ENCODE assay signal across 11 cellular contexts in the genomic region with DNA sequence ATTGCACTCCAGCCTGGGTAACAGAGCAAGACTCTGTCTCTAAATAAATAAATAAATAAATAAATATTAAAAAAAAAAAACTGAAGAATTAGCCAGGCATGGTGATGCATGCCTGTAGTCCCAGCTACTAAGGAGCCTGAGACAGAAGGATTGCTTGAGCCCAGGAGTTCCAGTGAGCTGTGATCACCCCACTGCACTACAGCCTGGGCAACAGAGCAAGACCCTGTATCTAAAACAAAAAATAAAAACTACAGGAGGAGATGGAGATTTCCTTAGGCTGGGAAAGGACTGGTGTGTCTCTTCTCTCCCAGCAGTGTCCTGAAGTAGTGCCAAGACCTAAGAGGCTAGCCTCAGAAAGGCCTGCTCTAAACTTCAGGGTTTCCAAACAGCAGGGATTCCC. TPM values are rescaled to one million over a fixed set of nuclear protein-coding genes. Genes with fewer than 3 reads are reported as not detected.
DNase-seq lines count a peak whose midpoint lies in the region; ATAC-seq, FAIRE-seq and TF ChIP-seq lines count a peak whose summit lies in the region.
"Had no signal": no experiment of that assay in that cellular context is flagged by ENCODE, and none has a peak within 500 bp of the region (broad histone marks: within the 10 kb centered on the region; RNA-seq: fewer than 3 reads in every experiment).

No MANE protein-coding gene starts in this region.

- H3K4me2 ChIP-seq in HepG2 (ENCODE audit: low read depth, low read length): no peak overlapping the region; the same call in 1 of the 2 replicates
- no peak overlapping the region for H3K4me2 ChIP-seq in skeletal muscle satellite cell (ENCODE audit: low read length)

- H3K79me2 ChIP-seq in HepG2 (ENCODE audit: insufficient read depth, low read length): no peaks in the 10 kb centered on the region

- intact Hi-C loops in HepG2 (cut with micrococcal nuclease; ENCODE audit: unreplicated experiment): loop anchor here (1.0 to 5.0 kb wide), 3 partner anchors 73 to 422 kb away; no protein-coding TSS in a partner anchor

- ATAC-seq in HepG2 (no peak), HG02981 (IDR thresholded peaks at IDR 0.05; ENCODE audit: unreplicated experiment) (no peak), GM19023 (IDR thresholded peaks at IDR 0.05; ENCODE audit: unreplicated experiment) (no peak)

- H3K27ac ChIP-seq in HEK293 (ENCODE audit: extremely low read depth, low read depth, low read length) (no peak overlapping the region), HepG2 (ENCODE audit: extremely low read length, insufficient read depth, low read length) (no peak overlapping the region)

- DNase-seq in astrocyte of the spinal cord (ENCODE audit: low read depth, low spot score) (peak; percentile 25), HepG2 (ENCODE audit: low spot score) (no peak), AG08396 (ENCODE audit: low spot score) (no peak)
- DNase-seq in activated naive CD4-positive, alpha-beta T cell (lab: John Stamatoyannopoulos, UW): no peak
- DNase-seq: NCI-H1105, Right ventricle myocardium superior had no signal

- H3K9me3 ChIP-seq in HEK293 (ENCODE audit: control insufficient read depth, insufficient read depth, low read depth, low read length) (no peaks in the 10 kb centered on the region), HepG2 (ENCODE audit: low read length) (no peaks in the 10 kb centered on the region), skeletal muscle satellite cell (replicated peaks; ENCODE audit: low read length) (no peaks in the 10 kb centered on the region)

- no peaks in the 10 kb centered on the region for H3K27me3 ChIP-seq in HepG2 (ENCODE audit: control insufficient read depth in 1 of 2, insufficient read depth in 2 of 2, low read length in 2 of 2)
- H3K27me3 ChIP-seq in skeletal muscle satellite cell (ENCODE audit: control insufficient read depth, insufficient read depth, low read length): no peaks in the 10 kb centered on the region

- POLR2A ChIA-PET in HEK293 (lab: Yijun Ruan, JAX): interaction anchor here (0.6 to 1.2 kb wide), 2 partner anchors 52 to 76 kb away, joined by 9 read pairs; a partner anchor contains a TSS
- POLR2A ChIA-PET in HepG2 (lab: Yijun Ruan, JAX): interaction anchor here (1.2 to 1.4 kb wide), 3 partner anchors 74 to 268 kb away, joined by 3 to 4 read pairs (median 4); a partner anchor contains a TSS

- H2AFZ ChIP-seq in HepG2 (ENCODE audit: low read length): no peak overlapping the region

- TF ChIP-seq CTCF in HEK293 (tag by site-specific recombination; IDR thresholded peaks at IDR 0.05) (no peak), astrocyte of the spinal cord (IDR thresholded peaks at IDR 0.05; ENCODE audit: low read depth, low read length) (no peak), HepG2 (CRISPR knock-in tag; IDR thresholded peaks at IDR 0.05) (no peak)

- TF ChIP-seq RAD21 in HepG2 (CRISPR knock-in tag; IDR thresholded peaks at IDR 0.05): no peak

- 0 out of 2 replicates have a peak, but pooled peaks cover 4% of the 10 kb centered on the region for H3K4me1 ChIP-seq in HEK293 (ENCODE audit: control insufficient read depth, insufficient read depth, low read length)
- H3K4me1 ChIP-seq in HepG2 (ENCODE audit: insufficient read depth, low read length): peaks cover 45% of the 10 kb centered on the region
- H3K4me1 ChIP-seq in skeletal muscle satellite cell (ENCODE audit: control insufficient read depth, insufficient read depth, low read length): peaks cover 24% of the 10 kb centered on the region

- no peaks in the 10 kb centered on the region for H4K20me1 ChIP-seq in HepG2 (ENCODE audit: insufficient read depth, low read length)

- in situ Hi-C loops in astrocyte of the spinal cord (cut with HindIII; ENCODE audit: low sequenced_read_pairs): loop anchor here (10.0 kb wide), 1 partner anchor 416 kb away; no protein-coding TSS in a partner anchor
- in situ Hi-C loops in HepG2 (cut with HindIII; ENCODE audit: extremely low pct_ligation_motif_present, low pct_unique_long_range_greater_than_20kb): no loop called here

- H3K4me3 ChIP-seq in HEK293 (ENCODE audit: low read depth, low read length) (no peak overlapping the region), astrocyte of the spinal cord (ENCODE audit: low read depth, low read length) (no peak overlapping the region), HepG2 (replicated peaks in 1 of 3; ENCODE audit: insufficient read depth in 1 of 3, low read depth in 2 of 3, low read length in 3 of 3) (no peak overlapping the region), skeletal muscle satellite cell (ENCODE audit: low read length) (no peak overlapping the region)

- CTCF ChIA-PET in HEK293 (lab: Yijun Ruan, JAX) (interaction anchor here (0.6 to 13.0 kb wide), 20 partner anchors 9 to 1282 kb away, joined by 3 to 114 read pairs (median 4); a partner anchor contains a TSS), HepG2 (lab: Yijun Ruan, JAX; ENCODE audit: low intra/inter-chr PET ratio, low total read pairs) (interaction anchor here (1.2 kb wide), 1 partner anchor 269 kb away, joined by 4 read pairs; no protein-coding TSS in a partner anchor)

- TF ChIP-seq EP300 in HepG2 (IDR thresholded peaks at IDR 0.05; ENCODE audit: low read depth in 2 of 2, low read length in 2 of 2): no peak
- TF ChIP-seq EP300 in HepG2 (CRISPR knock-in tag; IDR thresholded peaks at IDR 0.05; ENCODE audit: borderline replicate concordance): no peak

- H3K9ac ChIP-seq in HepG2 (ENCODE audit: insufficient read depth, low read depth, low read length): no peak overlapping the region
- H3K9ac ChIP-seq in skeletal muscle satellite cell (ENCODE audit: low read depth, low read length): peak overlapping the region; percentile 5

- BruUV-seq in HepG2 (replicated peaks; lab: Mats Ljungman, UMichigan): no TSS peak

- FAIRE-seq in HepG2 (lab: Jason Lieb, UNC): no peak
- FAIRE-seq: H54 had no signal

- no peak for TF ChIP-seq POLR2A in HepG2 (IDR thresholded peaks at IDR 0.05; ENCODE audit: insufficient read depth in 1 of 2, low read depth in 2 of 2, low read length in 2 of 2)

- no peaks in the 10 kb centered on the region for H3K36me3 ChIP-seq in HEK293 (ENCODE audit: control insufficient read depth in 2 of 2, insufficient read depth in 1 of 2, low read length in 2 of 2)
- no peaks in the 10 kb centered on the region for H3K36me3 ChIP-seq in HepG2 (replicated peaks in 1 of 2; ENCODE audit: control insufficient read depth in 1 of 2, insufficient read depth in 2 of 2, low read length in 2 of 2)
- no peaks in the 10 kb centered on the region for H3K36me3 ChIP-seq in skeletal muscle satellite cell (ENCODE audit: insufficient read depth, low read length)

TF ChIP-seq in HepG2, 621 proteins besides CTCF, POLR2A, EP300 and RAD21 (continues in another document):
- no peak for TF ChIP-seq ZNF547 (CRISPR knock-in tag; IDR thresholded peaks at IDR 0.05)
- TF ChIP-seq FOXA3 (CRISPR knock-in tag; IDR thresholded peaks at IDR 0.05): no peak

RNA-seq across cellular contexts. Expression of a gene that starts 8.1 kb away (rescaled TPM):
- total RNA-seq in HepG2 (2016; rRNA removed; fragmentation: Illumina TruSeq; extraction: Trizol): 160 and 195 TPM in 2 replicates
- total RNA-seq in HepG2 (2016; cell fraction: cytosol; rRNA removed; fragmentation: Illumina TruSeq; extraction: Trizol; ENCODE audit: low read depth): 144 and 180 TPM in 2 replicates
- total RNA-seq in HepG2 (2016; cell fraction: insoluble cytoplasmic fraction; rRNA removed; fragmentation: Illumina TruSeq; extraction: Trizol): 161 and 199 TPM in 2 replicates
- 230 and 276 TPM in 2 replicates for total RNA-seq in HepG2 (2016; cell fraction: membrane; rRNA removed; fragmentation: Illumina TruSeq; extraction: Trizol)
- 55.6 and 59.8 TPM in 2 replicates for total RNA-seq in HepG2 (2016; cell fraction: nucleus; rRNA removed; fragmentation: Illumina TruSeq; extraction: Trizol)
- 19.3 and 21.6 TPM in 2 replicates for polyA plus RNA-seq in HepG2 (2011; rRNA removed)
- polyA plus RNA-seq in HepG2 (2011; cell fraction: cytosol; rRNA removed): 12.0 and 21.0 TPM in 2 replicates
- polyA plus RNA-seq in HepG2 (2011; cell fraction: nucleus; rRNA removed): 4.4 and 8.4 TPM in 2 replicates
- polyA plus RNA-seq in HepG2 (2012): 77.9 and 114 TPM in 2 replicates
- polyA plus RNA-seq in HepG2 (2016; cell fraction: cytosol; fragmentation: Illumina TruSeq; extraction: Trizol; ENCODE audit: low read depth): 218 and 250 TPM in 2 replicates
- 229 and 233 TPM in 2 replicates for polyA plus RNA-seq in HepG2 (2016; cell fraction: insoluble cytoplasmic fraction; fragmentation: Illumina TruSeq; extraction: Trizol; ENCODE audit: low read depth)
- polyA plus RNA-seq in HepG2 (2016; cell fraction: membrane; fragmentation: Illumina TruSeq; extraction: Trizol; ENCODE audit: low read depth): 267 and 309 TPM in 2 replicates
- polyA plus RNA-seq in HepG2 (2016; cell fraction: nucleus; fragmentation: Illumina TruSeq; extraction: Trizol; ENCODE audit: insufficient read depth, low read depth): 100 and 108 TPM in 2 replicates
- polyA minus RNA-seq in HepG2 (2011; rRNA and poly(A)+ RNA removed; ENCODE audit: low replicate concordance): 1.5 and 1.7 TPM in 2 replicates
- polyA minus RNA-seq in HepG2 (2011; cell fraction: cytosol; rRNA and poly(A)+ RNA removed): 16.9 and 21.8 TPM in 2 replicates
- polyA minus RNA-seq in HepG2 (2011; cell fraction: nucleus; rRNA and poly(A)+ RNA removed): 12.1 and 14.3 TPM in 2 replicates
- total RNA-seq in skeletal muscle satellite cell (2012; rRNA removed): 65.7 and 73.5 TPM in 2 replicates

RNA-seq across cellular contexts. Expression of a gene that starts 31.4 kb away (rescaled TPM):
- 45.6 and 70.4 TPM in 2 replicates for total RNA-seq in HepG2 (2016; rRNA removed; fragmentation: Illumina TruSeq; extraction: Trizol)
- 7.5 and 10.3 TPM in 2 replicates for total RNA-seq in HepG2 (2016; cell fraction: cytosol; rRNA removed; fragmentation: Illumina TruSeq; extraction: Trizol; ENCODE audit: low read depth)
- total RNA-seq in HepG2 (2016; cell fraction: insoluble cytoplasmic fraction; rRNA removed; fragmentation: Illumina TruSeq; extraction: Trizol): 46.1 and 74.5 TPM in 2 replicates
- 12.2 and 13.3 TPM in 2 replicates for total RNA-seq in HepG2 (2016; cell fraction: membrane; rRNA removed; fragmentation: Illumina TruSeq; extraction: Trizol)
- total RNA-seq in HepG2 (2016; cell fraction: nucleus; rRNA removed; fragmentation: Illumina TruSeq; extraction: Trizol): 25.9 and 26.1 TPM in 2 replicates
- polyA plus RNA-seq in HepG2 (2011; rRNA removed): 18.4 and 25.1 TPM in 2 replicates
- 9.2 and 16.9 TPM in 2 replicates for polyA plus RNA-seq in HepG2 (2011; cell fraction: cytosol; rRNA removed)
- 4.1 and 5.4 TPM in 2 replicates for polyA plus RNA-seq in HepG2 (2011; cell fraction: nucleus; rRNA removed)
- 31.2 and 39.1 TPM in 2 replicates for polyA plus RNA-seq in HepG2 (2012)
- polyA plus RNA-seq in HepG2 (2016; cell fraction: cytosol; fragmentation: Illumina TruSeq; extraction: Trizol; ENCODE audit: low read depth): 7.0 TPM in 2 replicates
- polyA plus RNA-seq in HepG2 (2016; cell fraction: insoluble cytoplasmic fraction; fragmentation: Illumina TruSeq; extraction: Trizol; ENCODE audit: low read depth): 82.3 and 82.7 TPM in 2 replicates
- polyA plus RNA-seq in HepG2 (2016; cell fraction: membrane; fragmentation: Illumina TruSeq; extraction: Trizol; ENCODE audit: low read depth): 8.1 and 10.1 TPM in 2 replicates
- polyA plus RNA-seq in HepG2 (2016; cell fraction: nucleus; fragmentation: Illumina TruSeq; extraction: Trizol; ENCODE audit: insufficient read depth, low read depth): 33.0 and 37.1 TPM in 2 replicates
- 7.1 and 8.2 TPM in 2 replicates for polyA minus RNA-seq in HepG2 (2011; rRNA and poly(A)+ RNA removed; ENCODE audit: low replicate concordance)
- 11.4 and 13.3 TPM in 2 replicates for polyA minus RNA-seq in HepG2 (2011; cell fraction: cytosol; rRNA and poly(A)+ RNA removed)
- 25.5 and 25.9 TPM in 2 replicates for polyA minus RNA-seq in HepG2 (2011; cell fraction: nucleus; rRNA and poly(A)+ RNA removed)
- 56.6 and 59.1 TPM in 2 replicates for total RNA-seq in skeletal muscle satellite cell (2012; rRNA removed)
